In genomic region chr2:177282787-177283533, GRCh38 we compare ENCODE assay signal across 1 cellular context.
TF ChIP-seq lines count a peak whose summit lies in the region.

No MANE protein-coding gene starts in this region.

TF ChIP-seq in SK-N-SH treated with all-trans-retinoic acid at 6 μM for 48 hours, 23 proteins besides CTCF, POLR2A, EP300 and RAD21 (continued from another document):
- TF ChIP-seq ZNF70 (CRISPR knock-in tag; IDR thresholded peaks at IDR 0.05) (no peak), PATZ1 (CRISPR knock-in tag; IDR thresholded peaks at IDR 0.05; ENCODE audit: borderline replicate concordance) (no peak)
TF ChIP-seq in SK-N-SH treated with all-trans-retinoic acid at 6 μM for 48 hours: peak in this region for 0.
